13 cellular contexts compared by ENCODE assay signal in genomic region chr2:54639609-54640008, GRCh38.
DNase-seq lines count a peak whose midpoint lies in the region; ATAC-seq and TF ChIP-seq lines count a peak whose summit lies in the region.
"Had no signal": no experiment of that assay in that cellular context is flagged by ENCODE, and none has a peak within 500 bp of the region (broad histone marks: within the 10 kb centered on the region; RNA-seq: fewer than 3 reads in every experiment).

No MANE protein-coding gene starts in this region.

- H3K36me3 Mint-ChIP-seq in nephron (ENCODE audit: low read depth) (peaks cover 67% of the 10 kb centered on the region), immature natural killer cell (peaks cover 15 to 62% (median 33%) of the 10 kb centered on the region in 3 donors)

- no peak for TF ChIP-seq EP300 in transverse colon (IDR thresholded peaks at IDR 0.05; ENCODE audit: low read depth)

- H3K9ac ChIP-seq in OCI-LY3 (ENCODE audit: low read length) = no peak overlapping the region

- H3K27ac ChIP-seq in OCI-LY3 (ENCODE audit: low read length) (no peak overlapping the region), transverse colon (no peak overlapping the region)

- peak overlapping the region; percentile 83 for H3K4me2 ChIP-seq in OCI-LY3 (ENCODE audit: low read length)

- no peaks in the 10 kb centered on the region for H3K9me3 ChIP-seq in OCI-LY3 (ENCODE audit: insufficient read depth, low read length)
- H3K9me3 ChIP-seq in transverse colon = no peaks in the 10 kb centered on the region

- in situ Hi-C loops in transverse colon (cut with MboI; ENCODE audit: low pct_ligation_motif_present in 1 of 4, low pct_unique_long_range_greater_than_20kb in 1 of 4, low sequenced_read_pairs in 3 of 4) = loop anchor here in 1 of 4 donors (25.0 kb wide), 1 partner anchor 127 kb away; no protein-coding TSS in a partner anchor

- H3K4me1 Mint-ChIP-seq in nephron (peaks cover 58% of the 10 kb centered on the region), immature natural killer cell (peaks cover 7 to 23% of the 10 kb centered on the region in 2 donors)

- H3K27ac Mint-ChIP-seq in nephron (peak overlapping the region; percentile 31 to 66 (median 49)), immature natural killer cell (peak overlapping the region in 3 of 6 donors; percentile 30 to 58 (median 41))
- H3K27ac Mint-ChIP-seq: activated CD4-positive, alpha-beta memory T cell treated with anti-CD3 and anti-CD28 coated beads for 36 hours had no signal

- no peaks in the 10 kb centered on the region for H3K79me2 ChIP-seq in OCI-LY3 (ENCODE audit: low read length)

- no peak for ATAC-seq in HG03571 (IDR thresholded peaks at IDR 0.05; ENCODE audit: unreplicated experiment)

- intact Hi-C loops in transverse colon (cut with DNase I; ENCODE audit: low total_unique reads) = loop anchor here (10.0 kb wide), 1 partner anchor 305 kb away; a partner anchor contains a TSS

- H4K20me1 ChIP-seq in OCI-LY3 (ENCODE audit: insufficient read depth, low read length) = no peaks in the 10 kb centered on the region

- no peak for TF ChIP-seq CTCF in OCI-LY3 (IDR thresholded peaks at IDR 0.05; ENCODE audit: low read depth, low read length)
- TF ChIP-seq CTCF in nephron (IDR thresholded peaks at IDR 0.05; ENCODE audit: unreplicated experiment in 3 of 3) = no peak
- no peak for TF ChIP-seq CTCF in transverse colon (IDR thresholded peaks at IDR 0.05)

- H3K4me1 ChIP-seq in OCI-LY3 (ENCODE audit: low read length) (peaks cover 54% of the 10 kb centered on the region), transverse colon (peaks cover 3 to 40% (median 13%) of the 10 kb centered on the region in 4 donors)

- H2AFZ ChIP-seq in OCI-LY3 (ENCODE audit: low read depth, low read length) = no peak overlapping the region

- DNase-seq in COLO829 (ENCODE audit: low spot score) (peak; percentile 81), dermis blood vessel endothelial cell (peak; percentile 62), transverse colon (no peak), GM19240 (ENCODE audit: insufficient read length, low spot score) (no peak), immature natural killer cell (no peak)
- DNase-seq: activated CD4-positive, alpha-beta memory T cell treated with anti-CD3 and anti-CD28 coated beads for 36 hours; amniotic stem cell; MM.1S; NCI-H446 had no signal

- no peaks in the 10 kb centered on the region for H3K27me3 ChIP-seq in OCI-LY3 (ENCODE audit: low read depth, low read length)
- H3K27me3 ChIP-seq in transverse colon = no peaks in the 10 kb centered on the region

- H3K36me3 ChIP-seq in OCI-LY3 (replicated peaks; ENCODE audit: low read depth, low read length) (peaks cover 10% of the 10 kb centered on the region), transverse colon (peaks cover 0 to 28% (median 14%) of the 10 kb centered on the region in 4 donors)

- no peaks in the 10 kb centered on the region for H3K27me3 Mint-ChIP-seq in nephron (ENCODE audit: low read depth)
- peaks cover 0 to 5% (median 2%) of the 10 kb centered on the region in 3 donors for H3K27me3 Mint-ChIP-seq in immature natural killer cell (ENCODE audit: low read depth in 3 of 3)
- H3K27me3 Mint-ChIP-seq: activated CD4-positive, alpha-beta memory T cell treated with anti-CD3 and anti-CD28 coated beads for 36 hours had no signal

- no peak for TF ChIP-seq POLR2A in transverse colon (IDR thresholded peaks at IDR 0.05)

- H3K4me3 ChIP-seq in OCI-LY3 (ENCODE audit: low read length) = no peak overlapping the region
- no peak overlapping the region for H3K4me3 ChIP-seq in transverse colon
- H3K4me3 ChIP-seq: skin epidermis had no signal

- H3K4me3 Mint-ChIP-seq in nephron = no peak overlapping the region
- no peak overlapping the region for H3K4me3 Mint-ChIP-seq in immature natural killer cell
- H3K4me3 Mint-ChIP-seq: activated CD4-positive, alpha-beta memory T cell treated with anti-CD3 and anti-CD28 coated beads for 36 hours had no signal

- H3K9me3 Mint-ChIP-seq in nephron (no peaks in the 10 kb centered on the region), immature natural killer cell (no peaks in the 10 kb centered on the region)
- H3K9me3 Mint-ChIP-seq: activated CD4-positive, alpha-beta memory T cell treated with anti-CD3 and anti-CD28 coated beads for 36 hours had no signal

- WGBS in transverse colon (ENCODE audit: low coverage in 1 of 2), 2 donors = 78 to 84% methylated on average over 4 of the region's 4 CpGs

Comparison
In these comparisons a context has a peak if more than half of its experiments do, and no peak if none do; other contexts are left out.
1. DNase-seq: peak in COLO829 (single experiment) and dermis blood vessel endothelial cell (single experiment); none in transverse colon (single experiment), GM19240 (single experiment) and immature natural killer cell (0 of 3).